Comparison of ENCODE assay signal across 8 cellular contexts in the genomic region with DNA sequence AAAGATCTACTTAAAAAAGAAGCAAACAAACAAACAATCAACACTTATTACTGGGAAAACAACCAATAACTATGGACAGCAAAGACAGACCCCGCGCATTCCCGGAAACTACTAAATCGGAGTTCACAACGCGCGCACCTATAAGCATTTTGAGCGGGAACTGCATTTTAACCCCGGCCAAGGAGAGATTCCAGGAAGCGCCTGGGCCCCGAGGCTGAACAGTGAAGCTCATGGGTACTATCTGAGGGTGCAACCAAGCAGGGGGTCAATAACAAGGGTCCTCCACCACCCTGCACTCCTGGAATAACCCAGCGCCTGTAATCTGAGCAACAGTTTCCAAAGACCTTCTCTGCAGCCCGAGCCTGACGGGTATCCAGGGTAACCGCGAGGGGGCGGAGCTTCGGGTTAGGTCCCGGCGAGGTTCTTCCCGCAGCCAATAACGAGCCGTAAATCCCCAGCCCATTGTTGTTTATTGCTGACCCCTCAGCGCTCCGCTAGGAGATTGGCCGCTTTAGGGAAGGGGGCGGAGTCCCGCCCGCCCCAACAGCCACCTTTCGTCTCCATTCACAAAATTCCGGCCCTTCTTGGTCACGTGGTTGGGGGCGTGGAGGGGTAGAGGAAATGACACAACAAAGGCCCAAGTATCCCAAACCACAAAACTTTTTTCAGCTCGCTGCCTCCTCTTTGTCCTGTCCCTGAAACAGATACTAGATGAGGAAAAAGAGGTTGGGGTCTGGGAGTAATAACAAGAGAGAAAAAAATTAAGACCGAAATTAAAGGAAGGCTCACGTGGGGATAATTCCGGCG. TPM values are rescaled to one million over a fixed set of nuclear protein-coding genes. Genes with fewer than 3 reads are reported as not detected.
DNase-seq lines count a peak whose midpoint lies in the region; ATAC-seq and TF ChIP-seq lines count a peak whose summit lies in the region.

No MANE protein-coding gene starts in this region.

- peaks cover 2% of the 10 kb centered on the region for H3K9me3 Mint-ChIP-seq in activated naive CD4-positive, alpha-beta T cell treated with anti-CD3 and anti-CD28 coated beads for 36 hours
- peaks cover 2% of the 10 kb centered on the region for H3K9me3 Mint-ChIP-seq in neural progenitor cell

- intact Hi-C loops in activated naive CD4-positive, alpha-beta T cell treated with anti-CD3 and anti-CD28 coated beads for 36 hours (cut with micrococcal nuclease): no loop called here

- no peak for TF ChIP-seq CTCF in RWPE2 (IDR thresholded peaks at IDR 0.05; ENCODE audit: poor library complexity, severe bottlenecking)
- TF ChIP-seq CTCF in neural progenitor cell (IDR thresholded peaks at IDR 0.05): no peak

- H3K27me3 Mint-ChIP-seq in activated naive CD4-positive, alpha-beta T cell treated with anti-CD3 and anti-CD28 coated beads for 36 hours (ENCODE audit: low read depth): peaks cover 5% of the 10 kb centered on the region
- no peaks in the 10 kb centered on the region for H3K27me3 Mint-ChIP-seq in neural progenitor cell (ENCODE audit: insufficient read depth, low read depth)

- H3K4me1 ChIP-seq in RWPE2 (ENCODE audit: insufficient read depth, poor library complexity, severe bottlenecking) (peaks cover 15% of the 10 kb centered on the region), neural progenitor cell (peaks cover 30% of the 10 kb centered on the region), subcutaneous abdominal adipose tissue (ENCODE audit: control insufficient read depth in 5 of 5, insufficient read depth in 5 of 5, low read length in 5 of 5) (peaks cover 3 to 36% (median 29%) of the 10 kb centered on the region in 5 donors)

- H3K4me2 ChIP-seq in neural progenitor cell: peak overlapping the region; percentile 97

- no peaks in the 10 kb centered on the region for H3K36me3 Mint-ChIP-seq in activated naive CD4-positive, alpha-beta T cell treated with anti-CD3 and anti-CD28 coated beads for 36 hours (ENCODE audit: low read depth)
- H3K36me3 Mint-ChIP-seq in neural progenitor cell: no peaks in the 10 kb centered on the region

- no peak overlapping the region for H3K4me3 Mint-ChIP-seq in activated naive CD4-positive, alpha-beta T cell treated with anti-CD3 and anti-CD28 coated beads for 36 hours
- no peak overlapping the region for H3K4me3 Mint-ChIP-seq in neural progenitor cell

- H3K4me1 Mint-ChIP-seq in activated naive CD4-positive, alpha-beta T cell treated with anti-CD3 and anti-CD28 coated beads for 36 hours (ENCODE audit: low read depth): no peaks in the 10 kb centered on the region
- H3K4me1 Mint-ChIP-seq in neural progenitor cell: peaks cover 8% of the 10 kb centered on the region

- no peak overlapping the region for H3K27ac Mint-ChIP-seq in activated naive CD4-positive, alpha-beta T cell treated with anti-CD3 and anti-CD28 coated beads for 36 hours
- H3K27ac Mint-ChIP-seq in neural progenitor cell: no peak overlapping the region

- H3K4me3 ChIP-seq in RWPE2 (ENCODE audit: severe bottlenecking): peak overlapping the region; percentile 74
- peak overlapping the region; percentile 81 for H3K4me3 ChIP-seq in neural progenitor cell
- peak overlapping the region; percentile 78 to 95 (median 87) for H3K4me3 ChIP-seq in subcutaneous abdominal adipose tissue (ENCODE audit: low read depth in 1 of 5, low read length in 5 of 5)

- no peaks in the 10 kb centered on the region for H3K27me3 ChIP-seq in RWPE2 (ENCODE audit: insufficient read depth, poor library complexity, severe bottlenecking)
- no peaks in the 10 kb centered on the region for H3K27me3 ChIP-seq in neural progenitor cell
- H3K27me3 ChIP-seq in subcutaneous abdominal adipose tissue (ENCODE audit: control insufficient read depth in 5 of 5, insufficient read depth in 4 of 5, low read length in 5 of 5): peaks cover 0 to 6% (median 0%) of the 10 kb centered on the region in 5 donors

- peaks cover 41% of the 10 kb centered on the region for H3F3A ChIP-seq in neural progenitor cell (ENCODE audit: low read depth)

- H3K9ac ChIP-seq in neural progenitor cell (no peak overlapping the region), subcutaneous abdominal adipose tissue (ENCODE audit: low read length in 5 of 5) (peak overlapping the region in 4 of 5 donors; percentile 77 to 89 (median 78))

- H3K79me2 ChIP-seq in neural progenitor cell (ENCODE audit: low read depth): peaks cover 22% of the 10 kb centered on the region

- DNase-seq in DMS 273 (lab: John Stamatoyannopoulos, UW; ENCODE audit: unreplicated experiment) (peak; percentile 99), LHCN-M2 (ENCODE audit: low read depth) (peak; percentile 100), RWPE2 (ENCODE audit: low spot score) (peak; percentile 95), germinal center (ENCODE audit: low spot score) (peak; percentile 22), neural progenitor cell (ENCODE audit: low spot score) (peak; percentile 99)
- DNase-seq in activated naive CD4-positive, alpha-beta T cell treated with anti-CD3 and anti-CD28 coated beads for 36 hours: peak; percentile 50

- H3K27ac ChIP-seq in RWPE2 (ENCODE audit: poor library complexity, severe bottlenecking): peak overlapping the region; percentile 83
- H3K27ac ChIP-seq in neural progenitor cell: peak overlapping the region; percentile 87
- peak overlapping the region; percentile 90 for H3K27ac ChIP-seq in subcutaneous abdominal adipose tissue (ENCODE audit: low read depth, low read length)

- no peaks in the 10 kb centered on the region for H4K20me1 ChIP-seq in neural progenitor cell (ENCODE audit: low read depth)

- H2AFZ ChIP-seq in neural progenitor cell (replicated peaks): peak overlapping the region; percentile 42

- CTCF ChIA-PET in activated naive CD4-positive, alpha-beta T cell treated with anti-CD3 and anti-CD28 coated beads for 36 hours (lab: Charles Lee): no interaction called here

- H3K9me3 ChIP-seq in RWPE2 (ENCODE audit: severe bottlenecking) (peaks cover 3% of the 10 kb centered on the region), neural progenitor cell (ENCODE audit: low read depth) (no peaks in the 10 kb centered on the region), subcutaneous abdominal adipose tissue (ENCODE audit: control insufficient read depth in 5 of 5, low read length in 5 of 5) (no peaks in the 10 kb centered on the region)

- ATAC-seq in GM21786 (IDR thresholded peaks at IDR 0.05; ENCODE audit: unreplicated experiment) (peak; percentile 63), RWPE2 (ENCODE audit: low read depth) (peak; percentile 87)

- H3K36me3 ChIP-seq in RWPE2 (ENCODE audit: low read depth) (no peaks in the 10 kb centered on the region), neural progenitor cell (no peaks in the 10 kb centered on the region), subcutaneous abdominal adipose tissue (ENCODE audit: control insufficient read depth in 5 of 5, insufficient read depth in 5 of 5, low read length in 5 of 5) (no peaks in the 10 kb centered on the region)

RNA-seq across cellular contexts. Expression of gene ETV1, which starts 1.7 kb away (rescaled TPM):
- total RNA-seq in LHCN-M2 (2014; rRNA removed) (24.1 and 33.2 TPM in 2 replicates), neural progenitor cell (ENCODE audit: low replicate concordance) (35.5 and 36.8 TPM in 2 replicates)
- 3.9 TPM for polyA plus RNA-seq in LHCN-M2 (2012)
- total RNA-seq in activated naive CD4-positive, alpha-beta T cell treated with anti-CD3 and anti-CD28 coated beads for 36 hours: not detected

Comparison
In these comparisons a context has a peak if more than half of its experiments do, and no peak if none do; other contexts are left out.
1. Peak in every context shown above with its lines: DNase-seq, ATAC-seq, H3K4me3 ChIP-seq and H3K27ac ChIP-seq.
2. DNase-seq: peak in every context shown above with its lines; median percentile 100 in LHCN-M2; 99 in DMS 273; 99 in neural progenitor cell; 95 in RWPE2; 50 in activated naive CD4-positive, alpha-beta T cell treated with anti-CD3 and anti-CD28 coated beads for 36 hours; 22 in germinal center.
3. RNA of gene ETV1, which starts 1.7 kb away (total RNA-seq): 35.5 to 36.8 TPM in neural progenitor cell and 24.1 to 33.2 TPM in LHCN-M2; not detected in activated naive CD4-positive, alpha-beta T cell treated with anti-CD3 and anti-CD28 coated beads for 36 hours; every median in the first group is over 10 times any median in the second.